ENCODE assay signal across 9 cellular contexts in the genomic region with DNA sequence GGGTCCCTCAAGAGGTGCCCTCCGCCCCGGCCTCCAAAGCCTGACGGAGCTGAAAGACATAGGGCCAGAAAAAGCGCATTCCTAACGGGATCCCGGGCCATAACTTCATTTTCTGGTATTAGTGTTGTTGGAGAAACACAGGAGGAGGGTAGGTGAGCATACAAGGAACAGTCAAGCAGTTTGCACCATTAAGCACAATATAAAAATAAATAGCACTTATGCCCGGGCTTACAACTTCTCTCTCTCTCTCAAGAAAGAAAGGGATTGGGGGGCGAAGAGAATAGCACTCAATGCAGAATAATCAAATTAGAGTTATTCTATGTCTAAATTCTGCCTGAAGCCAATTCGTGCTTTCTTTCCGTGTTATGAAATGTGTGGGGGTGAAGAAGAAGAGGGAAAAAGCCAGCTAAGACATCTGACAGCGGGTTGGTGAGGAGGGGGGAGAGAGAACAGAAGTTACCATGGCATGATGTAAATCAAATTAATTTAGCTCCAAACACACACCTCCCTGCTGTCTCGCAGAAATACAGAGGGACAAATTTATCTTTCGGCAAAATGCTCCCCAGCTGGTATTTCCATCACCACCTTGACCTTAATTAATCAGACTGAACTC. TPM values are rescaled to one million over a fixed set of nuclear protein-coding genes. Genes with fewer than 3 reads are reported as not detected.
DNase-seq lines count a peak whose midpoint lies in the region; ATAC-seq and TF ChIP-seq lines count a peak whose summit lies in the region.
"Had no signal": no experiment of that assay in that cellular context is flagged by ENCODE, and none has a peak within 500 bp of the region (broad histone marks: within the 10 kb centered on the region; RNA-seq: fewer than 3 reads in every experiment).

No MANE protein-coding gene starts in this region.

- H3K27ac Mint-ChIP-seq in activated B cell treated with CpG ODN at 0.5 μM for 24 hours: no peak overlapping the region

- H3K27me3 Mint-ChIP-seq in activated B cell treated with CpG ODN at 0.5 μM for 24 hours: peaks cover 56% of the 10 kb centered on the region

- H3K4me1 Mint-ChIP-seq in activated B cell treated with CpG ODN at 0.5 μM for 24 hours: peaks cover 4% of the 10 kb centered on the region

- peak overlapping the region; percentile 72; the same call in 1 of the 2 replicates for H3K9ac ChIP-seq in ES-I3 (ENCODE audit: low read depth, low read length)
- no peak overlapping the region for H3K9ac ChIP-seq in iPS-15b (ENCODE audit: low read depth, low read length)

- no peak for ATAC-seq in activated B cell treated with CpG ODN at 0.5 μM for 24 hours (ENCODE audit: low read depth)
- no peak for ATAC-seq in gastrocnemius medialis
- no peak for ATAC-seq in HG02885 (IDR thresholded peaks at IDR 0.05; ENCODE audit: poor library complexity, unreplicated experiment)
- ATAC-seq in HG02623 (IDR thresholded peaks at IDR 0.05; ENCODE audit: unreplicated experiment): no peak

- no peaks in the 10 kb centered on the region for H3K36me3 ChIP-seq in ES-I3 (ENCODE audit: insufficient read depth, low read length)
- no peaks in the 10 kb centered on the region for H3K36me3 ChIP-seq in iPS-15b (ENCODE audit: control insufficient read depth, insufficient read depth, low read length)
- no peaks in the 10 kb centered on the region for H3K36me3 ChIP-seq in gastrocnemius medialis

- in situ Hi-C loops in gastrocnemius medialis (cut with MboI; ENCODE audit: low sequenced_read_pairs in 4 of 4): no loop called here

- POLR2A ChIA-PET in activated B cell treated with CpG ODN at 0.5 μM for 24 hours (lab: Charles Lee): no interaction called here

- no peaks in the 10 kb centered on the region for H3K36me3 Mint-ChIP-seq in activated B cell treated with CpG ODN at 0.5 μM for 24 hours (ENCODE audit: low read depth)

- no peaks in the 10 kb centered on the region for H3K9me3 Mint-ChIP-seq in activated B cell treated with CpG ODN at 0.5 μM for 24 hours

- CTCF ChIA-PET in activated B cell treated with CpG ODN at 0.5 μM for 24 hours (lab: Charles Lee): no interaction called here

- peak overlapping the region; percentile 58 for H3K4me3 Mint-ChIP-seq in activated B cell treated with CpG ODN at 0.5 μM for 24 hours

- H3K4me3 ChIP-seq in iPS-15b (ENCODE audit: low read depth, low read length) (peak overlapping the region; percentile 50), gastrocnemius medialis (peak overlapping the region; percentile 37 to 53 (median 48))

- TF ChIP-seq CTCF in activated B cell treated with CpG ODN at 0.5 μM for 24 hours (IDR thresholded peaks at IDR 0.05) (no peak), gastrocnemius medialis (IDR thresholded peaks at IDR 0.05 in 4 of 5, conservative IDR thresholded peaks at IDR 0.05 in 1 of 5) (no peak), GM20000 (IDR thresholded peaks at IDR 0.05; ENCODE audit: extremely low read depth, missing control alignments) (no peak)

- peaks cover 29% of the 10 kb centered on the region for H3K27me3 ChIP-seq in iPS-15b (ENCODE audit: control insufficient read depth, insufficient read depth, low read length)
- H3K27me3 ChIP-seq in gastrocnemius medialis: peaks cover 0 to 13% (median 6%) of the 10 kb centered on the region in 3 donors

- DNase-seq in activated B cell treated with CpG ODN at 0.5 μM for 24 hours (no peak), gastrocnemius medialis (no peak), GM20000 (ENCODE audit: low spot score) (no peak), NCI-H2227 treated with DMSO at 0.1 percent for 48 hours (lab: John Stamatoyannopoulos, UW) (no peak)
- DNase-seq: effector CD4-positive, alpha-beta T cell had no signal

- intact Hi-C loops in activated B cell treated with CpG ODN at 0.5 μM for 24 hours (cut with micrococcal nuclease): no loop called here
- intact Hi-C loops in gastrocnemius medialis (cut with DNase I; ENCODE audit: low total_unique reads): no loop called here

- 0 out of 2 replicates have a peak, but pooled peaks cover 4% of the 10 kb centered on the region for H3K9me3 ChIP-seq in ES-I3 (ENCODE audit: control insufficient read depth, insufficient read depth, low read length)
- no peaks in the 10 kb centered on the region for H3K9me3 ChIP-seq in iPS-15b (ENCODE audit: control insufficient read depth, insufficient read depth, low read length)
- no peaks in the 10 kb centered on the region for H3K9me3 ChIP-seq in gastrocnemius medialis

- TF ChIP-seq POLR2A in gastrocnemius medialis (IDR thresholded peaks at IDR 0.05): no peak

- H3K4me1 ChIP-seq in ES-I3 (ENCODE audit: insufficient read depth, low read length): peaks cover 8% of the 10 kb centered on the region
- peaks cover 20% of the 10 kb centered on the region for H3K4me1 ChIP-seq in iPS-15b (ENCODE audit: control insufficient read depth, insufficient read depth, low read length)
- H3K4me1 ChIP-seq in gastrocnemius medialis: no peaks in the 10 kb centered on the region

- no peak overlapping the region for H3K27ac ChIP-seq in gastrocnemius medialis

RNA-seq across cellular contexts. Expression of gene METTL24, which starts 0.5 kb away (rescaled TPM):
- not detected in 2 replicates for total RNA-seq in activated B cell treated with CpG ODN at 0.5 μM for 24 hours
- total RNA-seq in gastrocnemius medialis: not detected

RNA-seq across cellular contexts. Expression of gene DDO, which starts 56.7 kb away (rescaled TPM):
- total RNA-seq in activated B cell treated with CpG ODN at 0.5 μM for 24 hours: not detected in 2 replicates
- total RNA-seq in gastrocnemius medialis: 1 to 10 TPM; 1.8 to 3.5 (median 2.4) TPM
